In genomic region chr7:101120315-101120714, GRCh38 we compare ENCODE assay signal across 1 cellular context.
TF ChIP-seq lines count a peak whose summit lies in the region.

No MANE protein-coding gene starts in this region.

TF ChIP-seq in endothelial cell of umbilical vein, 7 proteins besides CTCF, POLR2A, EP300 and RAD21:
- TF ChIP-seq EZH2 (IDR thresholded peaks at IDR 0.05; ENCODE audit: borderline replicate concordance, low read depth, low read length, severe bottlenecking) (no peak), JUN (IDR thresholded peaks at IDR 0.05; ENCODE audit: borderline replicate concordance, insufficient read depth, insufficient read length, low read depth) (no peak), FOS (IDR thresholded peaks at IDR 0.05; ENCODE audit: borderline replicate concordance, insufficient read depth, low read length) (no peak), POLR2AphosphoS5 (IDR thresholded peaks at IDR 0.05; ENCODE audit: insufficient read depth, low read depth, low read length) (no peak), MYC (IDR thresholded peaks at IDR 0.05; ENCODE audit: low read depth, low read length) (no peak), MAX (IDR thresholded peaks at IDR 0.05; ENCODE audit: insufficient read depth, insufficient read length) (no peak), GATA2 (IDR thresholded peaks at IDR 0.05; ENCODE audit: insufficient read depth, insufficient read length, low read depth, low read length) (no peak)
